In the genomic region with DNA sequence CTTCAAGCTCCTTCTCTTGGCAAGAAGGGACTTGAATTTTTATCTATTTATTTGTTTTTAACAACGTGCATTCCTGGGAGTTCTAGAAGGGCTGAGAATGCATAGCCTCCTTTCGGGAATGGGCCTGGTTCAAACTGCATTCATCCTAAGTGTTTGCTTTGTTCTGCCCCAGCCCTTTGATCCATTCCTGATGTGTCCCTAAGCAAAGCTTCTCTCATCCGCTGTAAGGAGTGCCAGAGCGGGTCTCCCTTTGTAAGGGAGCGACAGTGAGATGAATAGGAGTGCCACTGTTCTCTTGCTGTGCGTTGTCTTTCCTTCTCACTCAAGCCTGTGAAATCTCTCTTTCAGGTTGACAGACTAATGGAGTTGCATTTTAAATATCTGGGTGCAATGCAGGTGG, we compare ENCODE assay signal across 22 cellular contexts.
"Had no signal": no experiment of that assay in that cellular context is flagged by ENCODE, and none has a peak within 500 bp of the region (broad histone marks: within the 10 kb centered on the region; RNA-seq: fewer than 3 reads in every experiment).

No MANE protein-coding gene starts in this region.

- H3K27ac Mint-ChIP-seq: activated CD4-positive, alpha-beta T cell treated with anti-CD3 and anti-CD28 coated beads for 36 hours; activated naive CD8-positive, alpha-beta T cell treated with anti-CD3 and anti-CD28 coated beads for 36 hours; activated T-helper 17 cell treated with anti-CD3 and anti-CD28 coated beads, Interleukin-2, amount 50 U/mL, for 72 hours; effector memory CD8-positive, alpha-beta T cell; stimulated activated effector memory CD8-positive, alpha-beta T cell treated with anti-CD3 and anti-CD28 coated beads, Interleukin-12 subunit alpha, Interleukin-12 subunit beta, amount 100 ng/mL, for 72 hours; T-helper 2 cell treated with Interferon-gamma antibody and Interleukin-4, amounts not matched to agents 5 μg/mL and 100 μg/mL, for 36 hours had no signal

- H3K9me3 Mint-ChIP-seq: activated naive CD8-positive, alpha-beta T cell treated with anti-CD3 and anti-CD28 coated beads for 36 hours; activated T-helper 17 cell treated with anti-CD3 and anti-CD28 coated beads, Interleukin-2, amount 50 U/mL, for 72 hours; effector memory CD8-positive, alpha-beta T cell; naive B cell; stimulated activated effector memory CD8-positive, alpha-beta T cell treated with anti-CD3 and anti-CD28 coated beads, Interleukin-12 subunit alpha, Interleukin-12 subunit beta, amount 100 ng/mL, for 72 hours; T-helper 2 cell treated with Interferon-gamma antibody and Interleukin-4, amounts not matched to agents 5 μg/mL and 100 μg/mL, for 36 hours; WTC11 had no signal

- DNase-seq: activated CD4-positive, alpha-beta T cell treated with anti-CD3 and anti-CD28 coated beads for 36 hours; activated CD4-positive, alpha-beta T cell treated with anti-CD3 and anti-CD28 coated beads, Interleukin-2, amount 50 U/mL, for 48 hours; activated naive CD4-positive, alpha-beta T cell; activated naive CD8-positive, alpha-beta T cell treated with anti-CD3 and anti-CD28 coated beads for 36 hours; activated T-cell treated with anti-CD3 and anti-CD28 coated beads for 4 hours; amniotic stem cell; dermis blood vessel endothelial cell; effector memory CD8-positive, alpha-beta T cell; mammary epithelial cell; mucosa of descending colon; naive B cell; pancreas; right lobe of liver; small intestine; stimulated activated CD4-positive, alpha-beta T cell treated with anti-CD3 and anti-CD28 coated beads, Interleukin-4, amount 100 ng/mL, for 24 hours had no signal

- H3K4me1 ChIP-seq: right lobe of liver had no signal

- H3K36me3 ChIP-seq: cardiac muscle cell had no signal

- H3K27me3 ChIP-seq: cardiac muscle cell, hepatocyte, neutrophil, pancreas, right lobe of liver had no signal

- H3K4me3 Mint-ChIP-seq: activated CD4-positive, alpha-beta T cell treated with anti-CD3 and anti-CD28 coated beads for 36 hours; activated naive CD8-positive, alpha-beta T cell treated with anti-CD3 and anti-CD28 coated beads for 36 hours; activated T-helper 17 cell treated with anti-CD3 and anti-CD28 coated beads, Interleukin-2, amount 50 U/mL, for 72 hours; effector memory CD8-positive, alpha-beta T cell; naive B cell; stimulated activated effector memory CD8-positive, alpha-beta T cell treated with anti-CD3 and anti-CD28 coated beads, Interleukin-12 subunit alpha, Interleukin-12 subunit beta, amount 100 ng/mL, for 72 hours; T-helper 2 cell treated with Interferon-gamma antibody and Interleukin-4, amounts not matched to agents 5 μg/mL and 100 μg/mL, for 36 hours; WTC11 had no signal

- H3K27ac ChIP-seq: cardiac muscle cell, hepatocyte, neutrophil, pancreas, right lobe of liver had no signal

- H3K27me3 Mint-ChIP-seq: activated CD4-positive, alpha-beta T cell treated with anti-CD3 and anti-CD28 coated beads for 36 hours; activated naive CD8-positive, alpha-beta T cell treated with anti-CD3 and anti-CD28 coated beads for 36 hours; activated T-helper 17 cell treated with anti-CD3 and anti-CD28 coated beads, Interleukin-2, amount 50 U/mL, for 72 hours; effector memory CD8-positive, alpha-beta T cell; naive B cell had no signal

- H3K9me3 ChIP-seq: mucosa of descending colon, neutrophil, pancreas, right lobe of liver had no signal

- ATAC-seq: activated CD4-positive, alpha-beta T cell treated with anti-CD3 and anti-CD28 coated beads for 36 hours; activated T-helper 17 cell treated with anti-CD3 and anti-CD28 coated beads, Interleukin-2, amount 50 U/mL, for 72 hours; effector memory CD8-positive, alpha-beta T cell; mucosa of descending colon; pancreas; stimulated activated effector memory CD8-positive, alpha-beta T cell treated with anti-CD3 and anti-CD28 coated beads, Interleukin-12 subunit alpha, Interleukin-12 subunit beta, amount 100 ng/mL, for 72 hours had no signal

- H3K4me3 ChIP-seq: cardiac muscle cell, hepatocyte, mucosa of descending colon, pancreas, right lobe of liver had no signal

- H3K4me1 Mint-ChIP-seq: activated CD4-positive, alpha-beta T cell treated with anti-CD3 and anti-CD28 coated beads for 36 hours; activated naive CD8-positive, alpha-beta T cell treated with anti-CD3 and anti-CD28 coated beads for 36 hours; stimulated activated effector memory CD8-positive, alpha-beta T cell treated with anti-CD3 and anti-CD28 coated beads, Interleukin-12 subunit alpha, Interleukin-12 subunit beta, amount 100 ng/mL, for 72 hours had no signal
